Comparison of ENCODE assay signal across 2 cellular contexts in the genomic region with DNA sequence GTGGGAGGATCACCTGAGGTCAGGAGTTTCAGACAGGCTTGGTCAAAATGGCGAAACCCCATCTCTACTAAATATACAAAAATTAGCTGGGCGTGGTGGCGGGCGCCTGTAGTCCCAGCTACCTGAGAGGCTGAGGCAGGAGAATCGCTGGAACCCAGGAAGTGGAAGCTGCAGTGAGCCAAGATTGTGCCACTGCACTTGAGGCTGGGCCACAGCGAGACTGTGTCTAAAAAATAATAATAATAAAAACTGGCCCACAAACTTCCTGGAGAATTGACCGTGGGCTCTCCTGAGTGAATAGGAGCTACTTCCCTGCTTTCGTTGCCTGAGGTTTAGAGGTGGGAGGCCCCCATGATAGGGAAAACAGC. TPM values are rescaled to one million over a fixed set of nuclear protein-coding genes. Genes with fewer than 3 reads are reported as not detected.
"Had no signal": no experiment of that assay in that cellular context is flagged by ENCODE, and none has a peak within 500 bp of the region (broad histone marks: within the 10 kb centered on the region; RNA-seq: fewer than 3 reads in every experiment).

No MANE protein-coding gene starts in this region.

RNA-seq across cellular contexts. Expression of gene HPD, which starts 17.4 kb away (rescaled TPM):
- total RNA-seq: HT-29 had no signal
- polyA plus RNA-seq: IgD-negative memory B cell had no signal

RNA-seq across cellular contexts. Expression of gene CFAP251, which starts 42.3 kb away (rescaled TPM):
- polyA plus RNA-seq: IgD-negative memory B cell had no signal
